14 cellular contexts compared by ENCODE assay signal in the genomic region with DNA sequence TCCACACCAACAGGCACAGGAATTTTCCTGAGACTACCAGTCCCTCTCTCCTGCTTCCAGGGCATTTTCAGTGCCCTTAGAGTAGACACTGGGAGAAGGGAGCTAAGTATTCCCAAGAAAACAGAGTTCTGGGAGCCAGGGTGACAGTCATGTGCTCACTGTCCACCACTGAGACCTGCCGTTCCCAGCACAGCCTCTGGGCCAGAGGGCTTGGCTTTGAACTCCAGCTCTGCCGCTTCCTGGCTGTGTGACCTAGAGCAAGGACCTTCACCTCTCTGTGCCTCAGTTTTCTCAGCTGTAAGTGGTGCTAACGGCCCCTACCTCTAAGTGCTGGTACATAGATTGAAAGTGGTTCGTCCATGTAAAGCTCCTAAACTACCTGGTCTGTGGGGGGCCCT. TPM values are rescaled to one million over a fixed set of nuclear protein-coding genes. Genes with fewer than 3 reads are reported as not detected.
DNase-seq lines count a peak whose midpoint lies in the region; ATAC-seq lines count a peak whose summit lies in the region.
"Had no signal": no experiment of that assay in that cellular context is flagged by ENCODE, and none has a peak within 500 bp of the region (broad histone marks: within the 10 kb centered on the region; RNA-seq: fewer than 3 reads in every experiment).

No MANE protein-coding gene starts in this region.

- H3K9me3 ChIP-seq in effector memory CD4-positive, alpha-beta T cell (ENCODE audit: control insufficient read depth, low read length) = no peaks in the 10 kb centered on the region
- H3K9me3 ChIP-seq in Karpas-422 (ENCODE audit: low read length) = no peaks in the 10 kb centered on the region
- H3K9me3 ChIP-seq: BE2C, gastroesophageal sphincter, mucosa of descending colon had no signal

- peak overlapping the region; percentile 37 for H3K27ac ChIP-seq in effector memory CD4-positive, alpha-beta T cell (ENCODE audit: insufficient read depth, low read length, poor library complexity, severe bottlenecking)
- H3K27ac ChIP-seq in Karpas-422 (ENCODE audit: low read length) = no peak overlapping the region
- H3K27ac ChIP-seq: gastroesophageal sphincter had no signal

- H3K27me3 ChIP-seq in effector memory CD4-positive, alpha-beta T cell (replicated peaks; ENCODE audit: control insufficient read depth, insufficient read depth, low read length, poor library complexity, severe bottlenecking) = no peaks in the 10 kb centered on the region
- no peaks in the 10 kb centered on the region for H3K27me3 ChIP-seq in Karpas-422 (ENCODE audit: low read length)
- H3K27me3 ChIP-seq: BE2C, gastroesophageal sphincter had no signal

- H3K9me2 ChIP-seq in Karpas-422 (replicated peaks; ENCODE audit: insufficient read depth, low read length) = no peaks in the 10 kb centered on the region

- peaks cover 8% of the 10 kb centered on the region for H3K36me3 ChIP-seq in effector memory CD4-positive, alpha-beta T cell (ENCODE audit: control insufficient read depth, insufficient read depth, low read length)
- H3K36me3 ChIP-seq in Karpas-422 (ENCODE audit: insufficient read depth, low read length) = no peaks in the 10 kb centered on the region
- H3K36me3 ChIP-seq: BE2C had no signal

- peaks cover 56% of the 10 kb centered on the region for H3K4me1 Mint-ChIP-seq in activated naive CD4-positive, alpha-beta T cell treated with anti-CD3 and anti-CD28 coated beads, Interleukin-2, amount 50 U/mL, for 24 hours
- H3K4me1 Mint-ChIP-seq in stimulated activated naive B cell treated with anti-CD40 and anti-IgM and Interleukin-4, amounts not matched to agents 10 μg/mL and 1 μg/mL and 100 μg/mL, for 72 hours = peaks cover 72 to 96% of the 10 kb centered on the region in 2 donors

- H3K9me3 Mint-ChIP-seq in activated naive CD4-positive, alpha-beta T cell treated with anti-CD3 and anti-CD28 coated beads, Interleukin-2, amount 50 U/mL, for 24 hours = no peaks in the 10 kb centered on the region
- no peaks in the 10 kb centered on the region for H3K9me3 Mint-ChIP-seq in activated naive CD4-positive, alpha-beta T cell treated with anti-CD3 and anti-CD28 coated beads, Interleukin-2, amount 50 U/mL, for 72 hours
- H3K9me3 Mint-ChIP-seq in stimulated activated naive B cell treated with anti-CD40 and anti-IgM and Interleukin-4, amounts not matched to agents 10 μg/mL and 1 μg/mL and 100 μg/mL, for 72 hours = no peaks in the 10 kb centered on the region

- ATAC-seq in activated naive CD4-positive, alpha-beta T cell treated with anti-CD3 and anti-CD28 coated beads, Interleukin-2, amount 50 U/mL, for 72 hours = no peak
- ATAC-seq in stimulated activated naive B cell treated with anti-CD40 and anti-IgM and Interleukin-4, amounts not matched to agents 10 μg/mL and 1 μg/mL and 100 μg/mL, for 72 hours (replicated peaks) = no peak
- ATAC-seq: gastroesophageal sphincter, mucosa of descending colon had no signal

- no peak overlapping the region for H3K4me2 ChIP-seq in Karpas-422 (ENCODE audit: low read depth, low read length, poor library complexity, severe bottlenecking)

- in situ Hi-C loops in SK-MEL-5 (cut with HindIII; ENCODE audit: low pct_unique_long_range_greater_than_20kb, low sequenced_read_pairs) = no loop called here

- H3K27me3 Mint-ChIP-seq in activated naive CD4-positive, alpha-beta T cell treated with anti-CD3 and anti-CD28 coated beads, Interleukin-2, amount 50 U/mL, for 24 hours = no peaks in the 10 kb centered on the region
- H3K27me3 Mint-ChIP-seq in stimulated activated naive B cell treated with anti-CD40 and anti-IgM and Interleukin-4, amounts not matched to agents 10 μg/mL and 1 μg/mL and 100 μg/mL, for 72 hours = no peaks in the 10 kb centered on the region

- H3K36me3 Mint-ChIP-seq in activated naive CD4-positive, alpha-beta T cell treated with anti-CD3 and anti-CD28 coated beads, Interleukin-2, amount 50 U/mL, for 24 hours = no peaks in the 10 kb centered on the region
- peaks cover 0 to 16% of the 10 kb centered on the region in 2 donors for H3K36me3 Mint-ChIP-seq in activated naive CD4-positive, alpha-beta T cell treated with anti-CD3 and anti-CD28 coated beads, Interleukin-2, amount 50 U/mL, for 72 hours
- peaks cover 14 to 28% of the 10 kb centered on the region in 2 donors for H3K36me3 Mint-ChIP-seq in stimulated activated naive B cell treated with anti-CD40 and anti-IgM and Interleukin-4, amounts not matched to agents 10 μg/mL and 1 μg/mL and 100 μg/mL, for 72 hours

- no peak for DNase-seq in activated naive CD4-positive, alpha-beta T cell treated with anti-CD3 and anti-CD28 coated beads, Interleukin-2, amount 50 U/mL, for 72 hours (ENCODE audit: low spot score in 2 of 2)
- DNase-seq in SK-MEL-5 (ENCODE audit: low read depth, low spot score) = peak; percentile 44
- DNase-seq in effector memory CD4-positive, alpha-beta T cell = no peak
- no peak for DNase-seq in stimulated activated naive B cell treated with anti-CD40 and anti-IgM and Interleukin-4, amounts not matched to agents 10 μg/mL and 1 μg/mL and 100 μg/mL, for 72 hours
- DNase-seq in activated gamma-delta T cell treated with Interleukin-2 at 50 U/mL for 16 hours = no peak
- DNase-seq in putamen (ENCODE audit: low spot score) = no peak
- DNase-seq in Karpas-422 = no peak
- DNase-seq: activated CD4-positive, CD25-positive, alpha-beta regulatory T cell treated with anti-CD3 and anti-CD28 coated beads, Interleukin-2, amount 50 U/mL, for 72 hours; BE2C; EL; NCI-H226 had no signal

- no peaks in the 10 kb centered on the region for H4K20me1 ChIP-seq in Karpas-422 (ENCODE audit: insufficient read depth, low read depth, low read length)

- no peak overlapping the region for H3K4me3 Mint-ChIP-seq in activated naive CD4-positive, alpha-beta T cell treated with anti-CD3 and anti-CD28 coated beads, Interleukin-2, amount 50 U/mL, for 24 hours
- peak overlapping the region; percentile 20 to 81 for H3K4me3 Mint-ChIP-seq in stimulated activated naive B cell treated with anti-CD40 and anti-IgM and Interleukin-4, amounts not matched to agents 10 μg/mL and 1 μg/mL and 100 μg/mL, for 72 hours

- H3K27ac Mint-ChIP-seq in activated naive CD4-positive, alpha-beta T cell treated with anti-CD3 and anti-CD28 coated beads, Interleukin-2, amount 50 U/mL, for 24 hours = peak overlapping the region; percentile 55
- H3K27ac Mint-ChIP-seq in activated naive CD4-positive, alpha-beta T cell treated with anti-CD3 and anti-CD28 coated beads, Interleukin-2, amount 50 U/mL, for 72 hours = peak overlapping the region in 1 of 2 donors; percentile 96
- H3K27ac Mint-ChIP-seq in stimulated activated naive B cell treated with anti-CD40 and anti-IgM and Interleukin-4, amounts not matched to agents 10 μg/mL and 1 μg/mL and 100 μg/mL, for 72 hours = peak overlapping the region; percentile 99

- H2AFZ ChIP-seq in Karpas-422 (ENCODE audit: low read length) = no peak overlapping the region

- H3K4me1 ChIP-seq in effector memory CD4-positive, alpha-beta T cell (ENCODE audit: control insufficient read depth, insufficient read depth, low read length, poor library complexity, severe bottlenecking) = peaks cover 49% of the 10 kb centered on the region
- H3K4me1 ChIP-seq in Karpas-422 (ENCODE audit: low read length) = peaks cover 22% of the 10 kb centered on the region
- H3K4me1 ChIP-seq: BE2C had no signal

- H3K4me3 ChIP-seq in effector memory CD4-positive, alpha-beta T cell (ENCODE audit: insufficient read depth, low read depth, low read length, poor library complexity, severe bottlenecking) = no peak overlapping the region
- no peak overlapping the region for H3K4me3 ChIP-seq in Karpas-422 (ENCODE audit: low read length)
- H3K4me3 ChIP-seq: gastroesophageal sphincter, mucosa of descending colon had no signal

- H3K9ac ChIP-seq in Karpas-422 (ENCODE audit: low read length) = no peak overlapping the region

- H3K79me2 ChIP-seq in Karpas-422 (ENCODE audit: low read length) = no peaks in the 10 kb centered on the region

RNA-seq across cellular contexts. Expression of gene UBALD2, which starts 9.4 kb away (rescaled TPM):
- 100 to 1,000 TPM; 262 to 294 TPM for total RNA-seq in activated naive CD4-positive, alpha-beta T cell treated with anti-CD3 and anti-CD28 coated beads, Interleukin-2, amount 50 U/mL, for 72 hours
- 45.0 and 54.5 TPM in 2 replicates for total RNA-seq in SK-MEL-5 (2014; rRNA removed; shearing (Covaris generic))
- polyA plus RNA-seq in SK-MEL-5 (2015; cell fraction: cytosol; rRNA removed) = 166 and 169 TPM in 2 replicates
- 91.4 and 94.6 TPM in 2 replicates for polyA plus RNA-seq in SK-MEL-5 (2015; cell fraction: nucleus; rRNA removed)
- 22.5 and 46.3 TPM in 2 replicates for total RNA-seq in Karpas-422 (2014; rRNA removed; shearing (Covaris generic); ENCODE audit: low replicate concordance)

RNA-seq across cellular contexts. Expression of gene QRICH2, which starts 33.5 kb away (rescaled TPM):
- 1 to 10 TPM in 1 of 2 donors, under 1 TPM in 1; 0.46 to 1.8 TPM for total RNA-seq in activated naive CD4-positive, alpha-beta T cell treated with anti-CD3 and anti-CD28 coated beads, Interleukin-2, amount 50 U/mL, for 72 hours
- total RNA-seq in SK-MEL-5 (2014; rRNA removed; shearing (Covaris generic)) = 2.4 and 2.7 TPM in 2 replicates
- 3.1 and 3.8 TPM in 2 replicates for polyA plus RNA-seq in SK-MEL-5 (2015; cell fraction: cytosol; rRNA removed)
- polyA plus RNA-seq in SK-MEL-5 (2015; cell fraction: nucleus; rRNA removed) = 20.2 and 21.8 TPM in 2 replicates
- total RNA-seq in Karpas-422 (2014; rRNA removed; shearing (Covaris generic); ENCODE audit: low replicate concordance) = 3.1 and 3.7 TPM in 2 replicates

RNA-seq across cellular contexts. Expression of gene RNF157, which starts 34.3 kb away (rescaled TPM):
- total RNA-seq in activated naive CD4-positive, alpha-beta T cell treated with anti-CD3 and anti-CD28 coated beads, Interleukin-2, amount 50 U/mL, for 72 hours = 10 to 100 TPM; 22.0 to 35.1 TPM
- total RNA-seq in SK-MEL-5 (2014; rRNA removed; shearing (Covaris generic)) = 28.1 and 33.9 TPM in 2 replicates
- polyA plus RNA-seq in SK-MEL-5 (2015; cell fraction: cytosol; rRNA removed) = 55.3 and 76.3 TPM in 2 replicates
- polyA plus RNA-seq in SK-MEL-5 (2015; cell fraction: nucleus; rRNA removed) = 30.9 and 49.5 TPM in 2 replicates
- total RNA-seq in Karpas-422 (2014; rRNA removed; shearing (Covaris generic); ENCODE audit: low replicate concordance) = not detected in 2 replicates

Comparison
In these comparisons a context has a peak if more than half of its experiments do, and no peak if none do; other contexts are left out.
1. RNA of gene RNF157, which starts 34.3 kb away (total RNA-seq): 22.0 to 35.1 TPM in activated naive CD4-positive, alpha-beta T cell treated with anti-CD3 and anti-CD28 coated beads, Interleukin-2, amount 50 U/mL, for 72 hours and 28.1 to 33.9 TPM in SK-MEL-5; not detected in Karpas-422; every median in the first group is over 10 times any median in the second.